In genomic region chr2:65436169-65436824, GRCh38 we compare ENCODE assay signal across 8 cellular contexts. TPM values are rescaled to one million over a fixed set of nuclear protein-coding genes. Genes with fewer than 3 reads are reported as not detected.
A peak's percentile ranks its signal among the peaks of the same experiment; 100 is the strongest.
DNase-seq lines count a peak whose midpoint lies in the region; ATAC-seq and TF ChIP-seq lines count a peak whose summit lies in the region.

No MANE protein-coding gene starts in this region.

- H3K4me3 ChIP-seq in SU-DHL-6 (ENCODE audit: insufficient read depth, low read length, poor library complexity, severe bottlenecking) (peak overlapping the region; percentile 58), astrocyte of the spinal cord (ENCODE audit: low read depth, low read length) (peak overlapping the region; percentile 68), hepatocyte (peak overlapping the region; percentile 37), prostate gland (peak overlapping the region; percentile 85 to 90)

- in situ Hi-C loops in astrocyte of the spinal cord (cut with HindIII; ENCODE audit: low sequenced_read_pairs): no loop called here

- H3K9me3 ChIP-seq in SU-DHL-6 (ENCODE audit: insufficient read depth, low read length) (no peaks in the 10 kb centered on the region), hepatocyte (ENCODE audit: low read depth) (no peaks in the 10 kb centered on the region), prostate gland (no peaks in the 10 kb centered on the region)

- H3K9ac ChIP-seq in SU-DHL-6 (ENCODE audit: low read length): peak overlapping the region; percentile 67

- H3K9me2 ChIP-seq in SU-DHL-6 (replicated peaks; ENCODE audit: insufficient read depth, low read length) (no peaks in the 10 kb centered on the region), hepatocyte (replicated peaks; ENCODE audit: insufficient read depth) (no peaks in the 10 kb centered on the region)

- H3K36me3 ChIP-seq in SU-DHL-6 (ENCODE audit: low read length) (no peaks in the 10 kb centered on the region), hepatocyte (replicated peaks; ENCODE audit: insufficient read depth, low read depth) (no peaks in the 10 kb centered on the region), prostate gland (no peaks in the 10 kb centered on the region)

- TF ChIP-seq POLR2A in prostate gland (IDR thresholded peaks at IDR 0.05): peak; percentile 53

- TF ChIP-seq CTCF in SU-DHL-6 (IDR thresholded peaks at IDR 0.05; ENCODE audit: insufficient read depth, low read length, poor library complexity, severe bottlenecking): no peak
- TF ChIP-seq CTCF in astrocyte of the spinal cord (IDR thresholded peaks at IDR 0.05; ENCODE audit: low read depth, low read length): no peak
- TF ChIP-seq CTCF in hepatocyte (IDR thresholded peaks at IDR 0.05; ENCODE audit: poor library complexity): no peak
- peak in 1 of 4 experiments; percentile 15 for TF ChIP-seq CTCF in prostate gland (IDR thresholded peaks at IDR 0.05)

- H3K27ac ChIP-seq in SU-DHL-6 (ENCODE audit: low read depth, low read length) (peak overlapping the region; percentile 41), hepatocyte (peak overlapping the region; percentile 93), prostate gland (peak overlapping the region; percentile 95 to 96)

- ATAC-seq in HG02588 (IDR thresholded peaks at IDR 0.05; ENCODE audit: unreplicated experiment): peak; percentile 28

- H3K4me2 ChIP-seq in SU-DHL-6 (ENCODE audit: low read depth, low read length, poor library complexity, severe bottlenecking): peak overlapping the region; percentile 73
- H3K4me2 ChIP-seq in hepatocyte: peak overlapping the region; percentile 77

- H2AFZ ChIP-seq in SU-DHL-6 (ENCODE audit: low read depth, low read length, severe bottlenecking) (peak overlapping the region; percentile 81), hepatocyte (peak overlapping the region; percentile 49)

- H4K20me1 ChIP-seq in SU-DHL-6 (ENCODE audit: low read depth, low read length): no peaks in the 10 kb centered on the region
- no peaks in the 10 kb centered on the region for H4K20me1 ChIP-seq in hepatocyte (ENCODE audit: insufficient read depth, poor library complexity, severe bottlenecking)

- no peaks in the 10 kb centered on the region for H3K27me3 ChIP-seq in SU-DHL-6 (ENCODE audit: low read length)
- no peaks in the 10 kb centered on the region for H3K27me3 ChIP-seq in hepatocyte
- H3K27me3 ChIP-seq in prostate gland (replicated peaks; ENCODE audit: insufficient read depth): no peaks in the 10 kb centered on the region

- WGBS in hepatocyte (ENCODE audit: low lambda C conversion rate, missing lambda C conversion rate): under 1% methylated on average over 49 of the region's 65 CpGs
- WGBS in prostate gland: 1% methylated on average over 57 of the region's 65 CpGs

- H3K79me2 ChIP-seq in SU-DHL-6 (ENCODE audit: insufficient read depth, low read length): peaks cover 6% of the 10 kb centered on the region; the same call in 1 of the 2 replicates
- peaks cover 12% of the 10 kb centered on the region for H3K79me2 ChIP-seq in hepatocyte

- H3K4me1 ChIP-seq in hepatocyte (ENCODE audit: insufficient read depth) (peaks cover 5% of the 10 kb centered on the region), prostate gland (replicated peaks) (no peaks in the 10 kb centered on the region)

- DNase-seq in NCI-H1436 (lab: John Stamatoyannopoulos, UW) (peak; percentile 69), NCI-H1436 treated with DMSO at 0.1 percent for 48 hours (lab: John Stamatoyannopoulos, UW) (no peak), NCI-H1048 (lab: John Stamatoyannopoulos, UW) (peak; percentile 34), astrocyte of the spinal cord (ENCODE audit: low read depth, low spot score) (peak; percentile 96), hepatocyte (ENCODE audit: low spot score) (peak; percentile 95), prostate gland (ENCODE audit: low spot score) (peak; percentile 91)

- intact Hi-C loops in prostate gland (cut with DNase I): loop anchor here (2.0 to 10.0 kb wide), 3 partner anchors 116 to 381 kb away; partner anchors contain the start of gene CEP68

- H3F3A ChIP-seq in SU-DHL-6 (ENCODE audit: insufficient read depth): peaks cover 27% of the 10 kb centered on the region

RNA-seq across cellular contexts. Expression of gene SPRED2, which starts 3.9 kb away (rescaled TPM):
- 11.8 and 14.1 TPM in 2 replicates for total RNA-seq in hepatocyte
- polyA plus RNA-seq in hepatocyte: 12.7 and 17.7 TPM in 2 replicates
- total RNA-seq in prostate gland: 10 to 100 TPM; 23.7 to 27.1 TPM

Comparison
In these comparisons a context has a peak if more than half of its experiments do, and no peak if none do; other contexts are left out.
1. H3K27ac ChIP-seq: peak in every context shown above with its lines; median percentile 96 in prostate gland; 93 in hepatocyte; 41 in SU-DHL-6.
2. H3K4me3 ChIP-seq: peak in every context shown above with its lines; median percentile 88 in prostate gland; 68 in astrocyte of the spinal cord; 58 in SU-DHL-6; 37 in hepatocyte.